Comparison of ENCODE assay signal across 9 cellular contexts in the genomic region with DNA sequence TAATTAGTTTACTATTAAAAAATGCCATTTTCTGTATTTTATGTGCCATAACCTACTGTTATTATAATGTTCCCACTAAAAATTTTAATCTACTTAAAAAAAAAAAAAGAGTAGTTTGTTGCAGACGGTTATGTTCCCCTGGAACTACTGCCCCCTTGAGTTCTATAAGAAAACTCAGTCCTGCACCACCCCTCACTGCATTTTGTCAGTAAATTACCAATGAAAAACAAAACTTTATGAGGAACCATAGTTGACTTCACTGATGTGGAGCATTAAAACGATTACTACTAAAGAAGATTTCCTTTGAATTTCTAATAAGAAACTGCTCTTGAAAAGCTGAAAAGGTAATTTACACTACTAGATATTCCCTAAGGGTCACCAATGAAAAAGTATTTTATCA.
A peak's percentile ranks its signal among the peaks of the same experiment; 100 is the strongest.
DNase-seq lines count a peak whose midpoint lies in the region; TF ChIP-seq lines count a peak whose summit lies in the region.
"Had no signal": no experiment of that assay in that cellular context is flagged by ENCODE, and none has a peak within 500 bp of the region (broad histone marks: within the 10 kb centered on the region; RNA-seq: fewer than 3 reads in every experiment).

No MANE protein-coding gene starts in this region.

- no peak overlapping the region for H3K27ac ChIP-seq in A673 (ENCODE audit: low read depth, low read length, poor library complexity, severe bottlenecking)
- H3K27ac ChIP-seq: left lung had no signal

- POLR2A ChIA-PET in A673 (lab: Charles Lee; ENCODE audit: low non-redundant PET), result no interaction called here

- CTCF ChIA-PET in A673 (lab: Charles Lee), result no interaction called here

- no TSS peak for BruUV-seq in A673 (replicated peaks; lab: Mats Ljungman, UMichigan)

- intact Hi-C loops in A673 (cut with micrococcal nuclease; ENCODE audit: unreplicated experiment), result no loop called here

- H3K27me3 ChIP-seq in A673 (replicated peaks; ENCODE audit: insufficient read depth, low read depth, low read length, poor library complexity), result no peaks in the 10 kb centered on the region
- H3K27me3 ChIP-seq: left lung had no signal

- peak; percentile 73 for TF ChIP-seq CTCF in A673 (conservative IDR thresholded peaks at IDR 0.05; ENCODE audit: low read depth, low read length)
- TF ChIP-seq CTCF in GM12864 (IDR thresholded peaks at IDR 0.05; ENCODE audit: low read depth, low read length, missing control alignments), result peak; percentile 36

- H3K4me1 ChIP-seq in A673 (ENCODE audit: insufficient read depth, low read length, poor library complexity, severe bottlenecking), result no peaks in the 10 kb centered on the region
- H3K4me1 ChIP-seq: left lung had no signal

- H3K4me3 ChIP-seq in A673 (ENCODE audit: low read depth, low read length, poor library complexity, severe bottlenecking), result no peak overlapping the region
- no peak overlapping the region for H3K4me3 ChIP-seq in GM12864 (ENCODE audit: low read depth, low read length)
- H3K4me3 ChIP-seq: left lung had no signal

- H3K36me3 ChIP-seq in A673 (ENCODE audit: insufficient read depth, low read length, poor library complexity, severe bottlenecking), result no peaks in the 10 kb centered on the region
- H3K36me3 ChIP-seq: left lung had no signal

- DNase-seq in A673 (ENCODE audit: low spot score) (peak; percentile 41), GM12864 (ENCODE audit: low read depth) (no peak), NCI-H748 treated with DMSO at 0.1 percent for 48 hours (lab: John Stamatoyannopoulos, UW) (peak; percentile 11), fibroblast of peridontal ligament (ENCODE audit: extremely low read depth) (peak; percentile 57), OCI-M2 (lab: John Stamatoyannopoulos, UW; ENCODE audit: unreplicated experiment) (no peak), globus pallidus (ENCODE audit: low spot score) (no peak)
- DNase-seq in activated CD8-positive, alpha-beta memory T cell treated with anti-CD3 and anti-CD28 coated beads, Interleukin-2, amount 50 U/mL, for 48 hours, result no peak
- no peak for DNase-seq in central memory CD4-positive, alpha-beta T cell
- DNase-seq: left lung had no signal

- H3K9me3 ChIP-seq in A673 (ENCODE audit: low read depth, low read length, poor library complexity, severe bottlenecking), result no peaks in the 10 kb centered on the region
- H3K9me3 ChIP-seq: left lung had no signal

Comparison
In these comparisons a context has a peak if more than half of its experiments do, and no peak if none do; other contexts are left out.
1. DNase-seq: peak in A673 (single experiment), NCI-H748 treated with DMSO at 0.1 percent for 48 hours (single experiment) and fibroblast of peridontal ligament (single experiment); none in GM12864 (single experiment), activated CD8-positive, alpha-beta memory T cell treated with anti-CD3 and anti-CD28 coated beads, Interleukin-2, amount 50 U/mL, for 48 hours (single experiment), central memory CD4-positive, alpha-beta T cell (single experiment), OCI-M2 (single experiment) and globus pallidus (single experiment).